ENCODE assay signal across 1 cellular context in the genomic region with DNA sequence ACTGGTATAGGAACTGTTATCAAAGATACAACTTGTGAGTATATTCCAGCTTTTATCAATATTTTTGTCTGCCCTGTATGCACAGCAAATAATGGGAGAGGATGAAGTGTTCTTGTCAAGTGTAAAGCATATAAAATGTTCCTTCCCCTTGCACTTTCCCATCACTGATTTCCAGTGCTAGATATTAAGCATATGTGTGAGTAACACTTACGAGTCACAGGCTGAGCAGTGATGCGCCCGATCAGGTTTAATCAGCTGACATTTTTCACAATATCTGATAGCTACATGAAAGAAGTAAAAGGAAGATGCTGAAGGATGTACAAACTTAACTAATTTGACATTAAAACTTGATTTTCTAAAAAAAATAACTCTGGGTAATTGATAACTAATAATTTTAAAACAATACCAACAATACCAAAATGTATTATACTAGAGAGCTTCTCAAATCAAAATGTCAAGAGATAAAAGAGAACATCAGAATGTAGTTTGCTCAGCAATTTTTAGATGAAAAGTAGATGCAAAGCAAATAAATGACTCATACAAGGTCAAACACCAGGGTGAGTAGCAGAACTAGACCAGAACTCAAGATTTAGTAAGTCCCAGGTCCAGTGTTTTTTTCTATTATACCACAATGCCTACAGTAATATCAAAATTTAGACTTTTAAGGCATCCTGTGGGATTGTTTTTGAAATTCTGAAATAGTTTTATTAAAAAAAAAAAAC.
TF ChIP-seq lines count a peak whose summit lies in the region.

No MANE protein-coding gene starts in this region.

TF ChIP-seq in endothelial cell of umbilical vein, 7 proteins besides CTCF, POLR2A, EP300 and RAD21:
- TF ChIP-seq JUN (IDR thresholded peaks at IDR 0.05; ENCODE audit: borderline replicate concordance, insufficient read depth, insufficient read length, low read depth) (peak; percentile 3), GATA2 (IDR thresholded peaks at IDR 0.05; ENCODE audit: insufficient read depth, insufficient read length, low read depth, low read length) (peak; percentile 8), POLR2AphosphoS5 (IDR thresholded peaks at IDR 0.05; ENCODE audit: insufficient read depth, low read depth, low read length) (no peak), FOS (IDR thresholded peaks at IDR 0.05; ENCODE audit: borderline replicate concordance, insufficient read depth, low read length) (peak; percentile 27), MYC (IDR thresholded peaks at IDR 0.05; ENCODE audit: low read depth, low read length) (no peak), EZH2 (IDR thresholded peaks at IDR 0.05; ENCODE audit: borderline replicate concordance, low read depth, low read length, severe bottlenecking) (no peak)
- TF ChIP-seq, protein P1, sequence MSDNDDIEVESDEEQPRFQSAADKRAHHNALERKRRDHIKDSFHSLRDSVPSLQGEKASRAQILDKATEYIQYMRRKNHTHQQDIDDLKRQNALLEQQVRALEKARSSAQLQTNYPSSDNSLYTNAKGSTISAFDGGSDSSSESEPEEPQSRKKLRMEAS (IDR thresholded peaks at IDR 0.05; ENCODE audit: insufficient read depth, insufficient read length): no peak
